Comparison of ENCODE assay signal across 18 cellular contexts in genomic region chr20:1382670-1383069, GRCh38. TPM values are rescaled to one million over a fixed set of nuclear protein-coding genes. Genes with fewer than 3 reads are reported as not detected.
DNase-seq lines count a peak whose midpoint lies in the region; ATAC-seq, FAIRE-seq and TF ChIP-seq lines count a peak whose summit lies in the region.
"Had no signal": no experiment of that assay in that cellular context is flagged by ENCODE, and none has a peak within 500 bp of the region (broad histone marks: within the 10 kb centered on the region; RNA-seq: fewer than 3 reads in every experiment).

No MANE protein-coding gene starts in this region.

- H3K79me2 ChIP-seq in HepG2 (ENCODE audit: insufficient read depth, low read length) = peaks cover 98% of the 10 kb centered on the region

- peaks cover 16 to 40% of the 10 kb centered on the region in 2 experiments for H3K36me3 ChIP-seq in HepG2 (replicated peaks in 1 of 2; ENCODE audit: control insufficient read depth in 1 of 2, insufficient read depth in 2 of 2, low read length in 2 of 2)
- no peaks in the 10 kb centered on the region for H3K36me3 ChIP-seq in right lobe of liver
- H3K36me3 ChIP-seq in psoas muscle (ENCODE audit: insufficient read depth in 1 of 2, low read depth in 1 of 2) = peaks cover 0 to 5% of the 10 kb centered on the region in 2 donors

- H3K27me3 Mint-ChIP-seq in effector memory CD8-positive, alpha-beta T cell = no peaks in the 10 kb centered on the region
- H3K27me3 Mint-ChIP-seq: dendritic cell treated with granulocyte-macrophage colony-stimulating factor and Interleukin-4, amounts not matched to agents 40 ng/mL and 50 ng/mL, for 4 days; IgD-negative memory B cell; type B pancreatic cell had no signal

- TF ChIP-seq EP300 in HepG2 (IDR thresholded peaks at IDR 0.05; ENCODE audit: low read depth in 2 of 2, low read length in 2 of 2) = no peak
- TF ChIP-seq EP300 in HepG2 (CRISPR knock-in tag; IDR thresholded peaks at IDR 0.05; ENCODE audit: borderline replicate concordance) = no peak

- no peak for TF ChIP-seq CTCF in HepG2 (CRISPR knock-in tag; IDR thresholded peaks at IDR 0.05)
- no peak for TF ChIP-seq CTCF in right lobe of liver (IDR thresholded peaks at IDR 0.05)
- TF ChIP-seq CTCF in fibroblast of villous mesenchyme (IDR thresholded peaks at IDR 0.05; ENCODE audit: insufficient read depth, low read depth, low read length) = no peak
- no peak for TF ChIP-seq CTCF in psoas muscle (IDR thresholded peaks at IDR 0.05)

- DNase-seq in HepG2 (ENCODE audit: low spot score) = no peak
- DNase-seq in right lobe of liver = no peak
- DNase-seq in fibroblast of villous mesenchyme (ENCODE audit: low read depth) = peak; percentile 76
- no peak for DNase-seq in psoas muscle
- DNase-seq in DMS 273 (lab: John Stamatoyannopoulos, UW; ENCODE audit: unreplicated experiment) = no peak
- no peak for DNase-seq in RPMI8226
- DNase-seq in effector memory CD8-positive, alpha-beta T cell = no peak
- DNase-seq: activated CD8-positive, alpha-beta memory T cell treated with anti-CD3 and anti-CD28 coated beads for 24 hours; activated gamma-delta T cell treated with Interleukin-2 at 50 U/mL for 16 hours; COR-L47; left colon; NCI-H2107; stimulated activated CD4-positive, alpha-beta T cell treated with anti-CD3 and anti-CD28 coated beads, Interleukin-2, amount 100 ng/mL, for 24 hours had no signal

- H3K27ac ChIP-seq in HepG2 (ENCODE audit: extremely low read length, insufficient read depth, low read length) (no peak overlapping the region), right lobe of liver (no peak overlapping the region), psoas muscle (peak overlapping the region; percentile 74)

- CTCF ChIA-PET in HepG2 (lab: Yijun Ruan, JAX; ENCODE audit: low intra/inter-chr PET ratio, low total read pairs) = no interaction called here

- no peak overlapping the region for H3K4me3 Mint-ChIP-seq in effector memory CD8-positive, alpha-beta T cell
- H3K4me3 Mint-ChIP-seq: dendritic cell treated with granulocyte-macrophage colony-stimulating factor and Interleukin-4, amounts not matched to agents 40 ng/mL and 50 ng/mL, for 4 days; type B pancreatic cell had no signal

- BruUV-seq in HepG2 (replicated peaks; lab: Mats Ljungman, UMichigan) = no TSS peak

- 97% methylated on average over 4 of the region's 4 CpGs for WGBS in HepG2 (ENCODE audit: low lambda C conversion rate)
- WGBS in right lobe of liver (ENCODE audit: insufficient coverage, low coverage, low lambda C conversion rate, missing lambda C conversion rate) = 89% methylated on average over 2 of the region's 4 CpGs
- WGBS in psoas muscle, 3 donors = 28 to 42% (median 33%) methylated on average over 4 of the region's 4 CpGs

- no peak overlapping the region for H3K9ac ChIP-seq in HepG2 (ENCODE audit: insufficient read depth, low read depth, low read length)

- no peak for FAIRE-seq in HepG2 (lab: Jason Lieb, UNC)

- H4K20me1 ChIP-seq in HepG2 (ENCODE audit: insufficient read depth, low read length) = peaks cover 90% of the 10 kb centered on the region

- no peak overlapping the region for H3K27ac Mint-ChIP-seq in effector memory CD8-positive, alpha-beta T cell
- H3K27ac Mint-ChIP-seq: dendritic cell treated with granulocyte-macrophage colony-stimulating factor and Interleukin-4, amounts not matched to agents 40 ng/mL and 50 ng/mL, for 4 days; type B pancreatic cell had no signal

- H3K4me3 ChIP-seq in HepG2 (replicated peaks in 1 of 3; ENCODE audit: insufficient read depth in 1 of 3, low read depth in 2 of 3, low read length in 3 of 3) = no peak overlapping the region
- H3K4me3 ChIP-seq in right lobe of liver = no peak overlapping the region
- H3K4me3 ChIP-seq in fibroblast of villous mesenchyme (ENCODE audit: low read depth, low read length) = no peak overlapping the region
- H3K4me3 ChIP-seq in psoas muscle = peak overlapping the region; percentile 15

- TF ChIP-seq RAD21 in HepG2 (CRISPR knock-in tag; IDR thresholded peaks at IDR 0.05) = no peak

- TF ChIP-seq POLR2A in HepG2 (IDR thresholded peaks at IDR 0.05; ENCODE audit: insufficient read depth in 1 of 2, low read depth in 2 of 2, low read length in 2 of 2) (no peak), right lobe of liver (IDR thresholded peaks at IDR 0.05) (no peak)

- H3K9me3 ChIP-seq in HepG2 (ENCODE audit: low read length) (no peaks in the 10 kb centered on the region), right lobe of liver (no peaks in the 10 kb centered on the region), psoas muscle (no peaks in the 10 kb centered on the region)

- H3K27me3 ChIP-seq in HepG2 (ENCODE audit: control insufficient read depth in 1 of 2, insufficient read depth in 2 of 2, low read length in 2 of 2) = no peaks in the 10 kb centered on the region
- H3K27me3 ChIP-seq in right lobe of liver = no peaks in the 10 kb centered on the region
- H3K27me3 ChIP-seq in psoas muscle (ENCODE audit: insufficient read depth in 3 of 3, low read length in 2 of 3) = no peaks in the 10 kb centered on the region

- no peak overlapping the region for H2AFZ ChIP-seq in HepG2 (ENCODE audit: low read length)

- ATAC-seq in HepG2 (no peak), right lobe of liver (no peak), psoas muscle (peak in 3 of 4 donors; percentile 5 to 11 (median 8)), HG02884 (IDR thresholded peaks at IDR 0.05; ENCODE audit: unreplicated experiment) (no peak)
- ATAC-seq in effector memory CD8-positive, alpha-beta T cell (replicated peaks) = no peak
- ATAC-seq: esophagus mucosa, left colon had no signal

- no peak overlapping the region for H3K4me2 ChIP-seq in HepG2 (ENCODE audit: low read depth, low read length)

- intact Hi-C loops in HepG2 (cut with micrococcal nuclease; ENCODE audit: unreplicated experiment) (no loop called here), right lobe of liver (cut with DNase I) (loop anchor here in 1 of 2 donors (10.0 kb wide), 1 partner anchor 58 kb away; the partner anchor contains the start of gene SDCBP2), psoas muscle (cut with DNase I) (no loop called here)

- H3K4me1 ChIP-seq in HepG2 (ENCODE audit: insufficient read depth, low read length) (peaks cover 74% of the 10 kb centered on the region), right lobe of liver (peaks cover 0 to 34% (median 9%) of the 10 kb centered on the region in 4 donors), psoas muscle (peaks cover 77% of the 10 kb centered on the region)

- H3K9me3 Mint-ChIP-seq in effector memory CD8-positive, alpha-beta T cell = no peaks in the 10 kb centered on the region
- H3K9me3 Mint-ChIP-seq: dendritic cell treated with granulocyte-macrophage colony-stimulating factor and Interleukin-4, amounts not matched to agents 40 ng/mL and 50 ng/mL, for 4 days; IgD-negative memory B cell; type B pancreatic cell had no signal

- H3K36me3 Mint-ChIP-seq in effector memory CD8-positive, alpha-beta T cell (ENCODE audit: insufficient read depth) = peaks cover 23% of the 10 kb centered on the region

- H3K4me1 Mint-ChIP-seq in effector memory CD8-positive, alpha-beta T cell (ENCODE audit: low read depth in 2 of 2) = peaks cover 38 to 84% of the 10 kb centered on the region in 2 donors

- in situ Hi-C loops in HepG2 (cut with HindIII; ENCODE audit: extremely low pct_ligation_motif_present, low pct_unique_long_range_greater_than_20kb) = no loop called here

- POLR2A ChIA-PET in HepG2 (lab: Yijun Ruan, JAX) = interaction anchor here (1.3 to 2.2 kb wide), 4 partner anchors 9 to 57 kb away, joined by 4 to 11 read pairs (median 6); partner anchors contain the start of gene FKBP1A

RNA-seq across cellular contexts. Expression of gene FKBP1A, which starts 10.2 kb away (rescaled TPM):
- 119 and 188 TPM in 2 replicates for total RNA-seq in HepG2 (2016; rRNA removed; fragmentation: Illumina TruSeq; extraction: Trizol)
- total RNA-seq in HepG2 (2016; cell fraction: cytosol; rRNA removed; fragmentation: Illumina TruSeq; extraction: Trizol; ENCODE audit: low read depth) = 32.5 and 44.9 TPM in 2 replicates
- total RNA-seq in HepG2 (2016; cell fraction: insoluble cytoplasmic fraction; rRNA removed; fragmentation: Illumina TruSeq; extraction: Trizol) = 120 and 187 TPM in 2 replicates
- 119 and 132 TPM in 2 replicates for total RNA-seq in HepG2 (2016; cell fraction: membrane; rRNA removed; fragmentation: Illumina TruSeq; extraction: Trizol)
- 70.0 and 93.2 TPM in 2 replicates for total RNA-seq in HepG2 (2016; cell fraction: nucleus; rRNA removed; fragmentation: Illumina TruSeq; extraction: Trizol)
- polyA plus RNA-seq in HepG2 (2011; rRNA removed) = 436 and 468 TPM in 2 replicates
- polyA plus RNA-seq in HepG2 (2011; cell fraction: cytosol; rRNA removed) = 445 and 560 TPM in 2 replicates
- polyA plus RNA-seq in HepG2 (2011; cell fraction: nucleus; rRNA removed) = 139 and 210 TPM in 2 replicates
- 286 and 329 TPM in 2 replicates for polyA plus RNA-seq in HepG2 (2012)
- 115 and 137 TPM in 2 replicates for polyA plus RNA-seq in HepG2 (2016; cell fraction: cytosol; fragmentation: Illumina TruSeq; extraction: Trizol; ENCODE audit: low read depth)
- 594 and 645 TPM in 2 replicates for polyA plus RNA-seq in HepG2 (2016; cell fraction: insoluble cytoplasmic fraction; fragmentation: Illumina TruSeq; extraction: Trizol; ENCODE audit: low read depth)
- polyA plus RNA-seq in HepG2 (2016; cell fraction: membrane; fragmentation: Illumina TruSeq; extraction: Trizol; ENCODE audit: low read depth) = 321 and 333 TPM in 2 replicates
- polyA plus RNA-seq in HepG2 (2016; cell fraction: nucleus; fragmentation: Illumina TruSeq; extraction: Trizol; ENCODE audit: insufficient read depth, low read depth) = 249 and 270 TPM in 2 replicates
- 241 and 466 TPM in 2 replicates for polyA minus RNA-seq in HepG2 (2011; rRNA and poly(A)+ RNA removed; ENCODE audit: low replicate concordance)
- polyA minus RNA-seq in HepG2 (2011; cell fraction: cytosol; rRNA and poly(A)+ RNA removed) = 119 and 130 TPM in 2 replicates
- 63.7 and 102 TPM in 2 replicates for polyA minus RNA-seq in HepG2 (2011; cell fraction: nucleus; rRNA and poly(A)+ RNA removed)
- 10 to 100 TPM; 56.9 to 86.9 (median 63.4) TPM for total RNA-seq in right lobe of liver
- 120 and 172 TPM in 2 replicates for total RNA-seq in fibroblast of villous mesenchyme
- 100 to 1,000 TPM in 2 of 4 donors, 10 to 100 TPM in 2; 78.4 to 166 (median 98.2) TPM for total RNA-seq in psoas muscle
- 100 to 1,000 TPM in 2 of 3 donors, 10 to 100 TPM in 1; 86.8 to 503 (median 141) TPM for polyA plus RNA-seq in psoas muscle

RNA-seq across cellular contexts. Expression of gene SDCBP2, which starts 53.7 kb away (rescaled TPM):
- 0.87 and 1.2 TPM in 2 replicates for total RNA-seq in HepG2 (2016; rRNA removed; fragmentation: Illumina TruSeq; extraction: Trizol)
- total RNA-seq in HepG2 (2016; cell fraction: cytosol; rRNA removed; fragmentation: Illumina TruSeq; extraction: Trizol; ENCODE audit: low read depth) = 0.79 and 0.91 TPM in 2 replicates
- 0.89 and 1.1 TPM in 2 replicates for total RNA-seq in HepG2 (2016; cell fraction: insoluble cytoplasmic fraction; rRNA removed; fragmentation: Illumina TruSeq; extraction: Trizol)
- 0.48 and 0.93 TPM in 2 replicates for total RNA-seq in HepG2 (2016; cell fraction: membrane; rRNA removed; fragmentation: Illumina TruSeq; extraction: Trizol)
- total RNA-seq in HepG2 (2016; cell fraction: nucleus; rRNA removed; fragmentation: Illumina TruSeq; extraction: Trizol) = 0.66 and 0.81 TPM in 2 replicates
- polyA plus RNA-seq in HepG2 (2011; rRNA removed) = 2.4 and 2.9 TPM in 2 replicates
- polyA plus RNA-seq in HepG2 (2011; cell fraction: cytosol; rRNA removed) = 2.5 and 3.1 TPM in 2 replicates
- polyA plus RNA-seq in HepG2 (2011; cell fraction: nucleus; rRNA removed) = 6.1 and 6.2 TPM in 2 replicates
- 2.1 and 4.3 TPM in 2 replicates for polyA plus RNA-seq in HepG2 (2012)
- 0.62 and 0.94 TPM in 2 replicates for polyA plus RNA-seq in HepG2 (2016; cell fraction: cytosol; fragmentation: Illumina TruSeq; extraction: Trizol; ENCODE audit: low read depth)
- polyA plus RNA-seq in HepG2 (2016; cell fraction: insoluble cytoplasmic fraction; fragmentation: Illumina TruSeq; extraction: Trizol; ENCODE audit: low read depth) = 0.67 and 0.96 TPM in 2 replicates
- 0.65 and 0.68 TPM in 2 replicates for polyA plus RNA-seq in HepG2 (2016; cell fraction: membrane; fragmentation: Illumina TruSeq; extraction: Trizol; ENCODE audit: low read depth)
- 1.5 and 1.6 TPM in 2 replicates for polyA plus RNA-seq in HepG2 (2016; cell fraction: nucleus; fragmentation: Illumina TruSeq; extraction: Trizol; ENCODE audit: insufficient read depth, low read depth)
- polyA minus RNA-seq in HepG2 (2011; rRNA and poly(A)+ RNA removed; ENCODE audit: low replicate concordance) = 0.42 and 0.92 TPM in 2 replicates
- polyA minus RNA-seq in HepG2 (2011; cell fraction: cytosol; rRNA and poly(A)+ RNA removed) = 0.62 and 0.89 TPM in 2 replicates
- polyA minus RNA-seq in HepG2 (2011; cell fraction: nucleus; rRNA and poly(A)+ RNA removed) = 0.37 and 0.64 TPM in 2 replicates
- 10 to 100 TPM in 3 of 6 experiments, 1 to 10 TPM in 3; 2.0 to 43.3 (median 16.6) TPM for total RNA-seq in right lobe of liver
- 0.43 and 1.3 TPM in 2 replicates for total RNA-seq in fibroblast of villous mesenchyme
- 1 to 10 TPM; 1.6 to 3.2 (median 1.9) TPM for total RNA-seq in psoas muscle
- 10 to 100 TPM in 1 of 3 donors, 1 to 10 TPM in 2; 1.9 to 10.5 (median 2.2) TPM for polyA plus RNA-seq in psoas muscle

Comparison
In these comparisons a context has a peak if more than half of its experiments do, and no peak if none do; other contexts are left out.
1. ATAC-seq: peak in psoas muscle (3 of 4); none in HepG2 (single experiment), right lobe of liver (0 of 4), HG02884 (single experiment) and effector memory CD8-positive, alpha-beta T cell (single experiment).